8 cellular contexts compared by ENCODE assay signal in the genomic region with DNA sequence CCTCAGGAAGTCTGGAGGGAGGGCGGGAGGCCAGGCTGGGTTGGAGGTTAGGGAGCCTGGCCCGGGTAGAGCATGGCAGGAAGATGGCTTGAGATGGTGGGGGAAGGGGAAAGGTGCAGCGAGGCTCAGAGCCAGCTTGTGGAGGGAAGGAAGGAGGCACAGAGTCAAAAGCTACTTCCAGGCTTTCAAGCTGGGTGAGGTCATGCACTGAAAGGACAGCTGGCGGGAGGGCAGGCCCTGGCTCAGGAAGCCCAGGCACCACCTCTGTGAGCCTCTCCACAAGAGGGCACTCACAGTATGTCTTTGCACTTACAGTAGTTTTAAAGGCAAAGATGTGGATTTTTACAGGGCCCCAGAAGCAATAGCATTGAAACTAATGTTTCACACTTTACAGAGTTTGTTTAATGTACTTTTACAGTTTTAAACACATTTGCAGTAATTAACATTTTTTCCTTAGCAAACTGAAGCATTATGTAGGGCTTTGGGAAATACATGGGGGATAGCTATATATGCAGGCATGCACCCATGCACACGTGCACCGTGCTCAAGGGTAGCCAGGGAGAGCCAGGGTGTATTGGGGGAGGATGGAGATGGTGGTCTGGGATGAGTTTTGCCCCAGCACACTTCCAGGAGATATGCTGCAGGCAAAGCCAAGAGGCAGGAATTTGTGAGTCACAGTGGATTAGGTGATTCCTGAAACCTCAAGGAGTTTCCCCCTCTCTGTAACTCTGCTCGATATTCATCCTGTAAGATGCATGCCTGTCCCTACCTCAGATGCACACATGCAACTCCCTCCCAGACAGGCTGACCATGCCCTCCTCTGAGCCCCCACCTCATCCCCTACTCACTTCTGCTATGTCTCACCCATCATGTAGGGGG. TPM values are rescaled to one million over a fixed set of nuclear protein-coding genes. Genes with fewer than 3 reads are reported as not detected.
DNase-seq lines count a peak whose midpoint lies in the region; ATAC-seq and FAIRE-seq lines count a peak whose summit lies in the region.

No MANE protein-coding gene starts in this region.

- CTCF ChIA-PET in activated naive CD4-positive, alpha-beta T cell treated with anti-CD3 and anti-CD28 coated beads for 36 hours (lab: Charles Lee) = interaction anchor here (0.6 to 11.4 kb wide), 21 partner anchors 9 to 641 kb away, joined by 3 to 197 read pairs (median 4); a partner anchor contains a TSS

- peak; percentile 88 for DNase-seq in DMS153 (lab: John Stamatoyannopoulos, UW)
- peak; percentile 94 for DNase-seq in HuH-7.5 (ENCODE audit: low spot score)
- peak; percentile 77 for DNase-seq in RPMI7951 (ENCODE audit: low read depth)
- peak; percentile 79 for DNase-seq in activated naive CD4-positive, alpha-beta T cell treated with anti-CD3 and anti-CD28 coated beads for 36 hours
- peak; percentile 78 to 88 for DNase-seq in frontal cortex (ENCODE audit: low spot score in 2 of 2)
- peak in 50 of 56 donors; percentile 8 to 87 (median 50) for DNase-seq in nucleus accumbens (lab: John Stamatoyannopoulos, UW)

- peaks cover 19% of the 10 kb centered on the region for H3K4me1 Mint-ChIP-seq in activated naive CD4-positive, alpha-beta T cell treated with anti-CD3 and anti-CD28 coated beads for 36 hours (ENCODE audit: low read depth)

- H3K9me3 Mint-ChIP-seq in activated naive CD4-positive, alpha-beta T cell treated with anti-CD3 and anti-CD28 coated beads for 36 hours = no peaks in the 10 kb centered on the region

- no peaks in the 10 kb centered on the region for H3K27me3 Mint-ChIP-seq in activated naive CD4-positive, alpha-beta T cell treated with anti-CD3 and anti-CD28 coated beads for 36 hours (ENCODE audit: low read depth)

- no peak overlapping the region for H3K4me3 Mint-ChIP-seq in activated naive CD4-positive, alpha-beta T cell treated with anti-CD3 and anti-CD28 coated beads for 36 hours

- H3K36me3 Mint-ChIP-seq in activated naive CD4-positive, alpha-beta T cell treated with anti-CD3 and anti-CD28 coated beads for 36 hours (ENCODE audit: low read depth) = no peaks in the 10 kb centered on the region

- intact Hi-C loops in activated naive CD4-positive, alpha-beta T cell treated with anti-CD3 and anti-CD28 coated beads for 36 hours (cut with micrococcal nuclease) = loop anchor here (1.0 kb wide), 2 partner anchors 16 to 39 kb away; no protein-coding TSS in a partner anchor

- H3K27ac Mint-ChIP-seq in activated naive CD4-positive, alpha-beta T cell treated with anti-CD3 and anti-CD28 coated beads for 36 hours = no peak overlapping the region

- FAIRE-seq in frontal cortex (lab: Jason Lieb, UNC) = no peak

- ATAC-seq in HG03442 (IDR thresholded peaks at IDR 0.05; ENCODE audit: unreplicated experiment) (no peak), GM21515 (IDR thresholded peaks at IDR 0.05; ENCODE audit: unreplicated experiment) (no peak)

RNA-seq across cellular contexts. Expression of a gene that starts 6.1 kb away (rescaled TPM):
- 30.6 and 31.8 TPM in 2 replicates for total RNA-seq in RPMI7951 (2014; rRNA removed; shearing (Covaris generic))
- 10 to 100 TPM; 53.8 to 55.8 TPM for total RNA-seq in activated naive CD4-positive, alpha-beta T cell treated with anti-CD3 and anti-CD28 coated beads for 36 hours
- 11.8 TPM for total RNA-seq in frontal cortex

RNA-seq across cellular contexts. Expression of a gene that starts 11.4 kb away (rescaled TPM):
- not detected in 2 replicates for total RNA-seq in RPMI7951 (2014; rRNA removed; shearing (Covaris generic))
- not detected for total RNA-seq in activated naive CD4-positive, alpha-beta T cell treated with anti-CD3 and anti-CD28 coated beads for 36 hours
- total RNA-seq in frontal cortex = not detected

RNA-seq across cellular contexts. Expression of a gene that starts 11.5 kb away (rescaled TPM):
- not detected in 2 replicates for total RNA-seq in RPMI7951 (2014; rRNA removed; shearing (Covaris generic))
- 1 to 10 TPM; 1.1 to 1.5 TPM for total RNA-seq in activated naive CD4-positive, alpha-beta T cell treated with anti-CD3 and anti-CD28 coated beads for 36 hours
- total RNA-seq in frontal cortex = under 0.01 TPM

RNA-seq across cellular contexts. Expression of a gene that starts 18.5 kb away (rescaled TPM):
- 4.7 and 5.8 TPM in 2 replicates for total RNA-seq in RPMI7951 (2014; rRNA removed; shearing (Covaris generic))
- 1 to 10 TPM; 3.3 to 4.5 TPM for total RNA-seq in activated naive CD4-positive, alpha-beta T cell treated with anti-CD3 and anti-CD28 coated beads for 36 hours
- total RNA-seq in frontal cortex = 0.82 TPM

RNA-seq across cellular contexts. Expression of a gene that starts 33.6 kb away (rescaled TPM):
- 0.48 and 0.68 TPM in 2 replicates for total RNA-seq in RPMI7951 (2014; rRNA removed; shearing (Covaris generic))
- total RNA-seq in activated naive CD4-positive, alpha-beta T cell treated with anti-CD3 and anti-CD28 coated beads for 36 hours = 1 to 10 TPM; 1.3 to 2.5 TPM
- 9.8 TPM for total RNA-seq in frontal cortex
